Comparison of ENCODE assay signal across 34 cellular contexts in genomic region chr2:45323344-45323743, GRCh38.
"Had no signal": no experiment of that assay in that cellular context is flagged by ENCODE, and none has a peak within 500 bp of the region (broad histone marks: within the 10 kb centered on the region; RNA-seq: fewer than 3 reads in every experiment).

No MANE protein-coding gene starts in this region.

- ATAC-seq: activated CD8-positive, alpha-beta T cell treated with anti-CD3 and anti-CD28 coated beads for 36 hours; activated naive CD8-positive, alpha-beta T cell treated with anti-CD3 and anti-CD28 coated beads, Interleukin-2, amount 50 U/mL, for 24 hours; body of pancreas; gastroesophageal sphincter; T-cell; WTC11 had no signal

- H3K4me3 ChIP-seq: adrenal gland, body of pancreas, esophagus muscularis mucosa, gastroesophageal sphincter had no signal

- H3K9me3 ChIP-seq: adrenal gland, body of pancreas had no signal

- H3K4me3 Mint-ChIP-seq: activated CD8-positive, alpha-beta T cell treated with anti-CD3 and anti-CD28 coated beads for 36 hours; activated naive CD4-positive, alpha-beta T cell treated with anti-CD3 and anti-CD28 coated beads for 36 hours; activated naive CD4-positive, alpha-beta T cell treated with anti-CD3 and anti-CD28 coated beads, Interleukin-2, amount 50 U/mL, for 24 hours; activated naive CD8-positive, alpha-beta T cell treated with anti-CD3 and anti-CD28 coated beads for 36 hours; activated naive CD8-positive, alpha-beta T cell treated with anti-CD3 and anti-CD28 coated beads, Interleukin-2, amount 50 U/mL, for 24 hours; activated T-helper 1 cell treated with anti-CD3 and anti-CD28 coated beads, Interleukin-12 subunit alpha, Interleukin-12 subunit beta, Interleukin-2, Interleukin-4 antibody, amounts not matched to agents 30 ng/mL and 10 ng/mL and 1 ng/mL, durations not matched to agents 14 hours and 24 hours and 36 hours; T-cell; T-helper 1 cell treated with Interleukin-12 subunit alpha and Interleukin-12 subunit beta and Interleukin-4 antibody, amounts not matched to agents 30 μg/mL and 1 μg/mL, for 36 hours; T-helper 2 cell treated with Interferon-gamma antibody and Interleukin-4, amounts not matched to agents 5 μg/mL and 100 μg/mL, for 36 hours; WTC11 had no signal

- H3K36me3 Mint-ChIP-seq: activated naive CD4-positive, alpha-beta T cell treated with anti-CD3 and anti-CD28 coated beads, Interleukin-2, amount 50 U/mL, for 24 hours; activated naive CD8-positive, alpha-beta T cell treated with anti-CD3 and anti-CD28 coated beads for 36 hours; T-cell had no signal

- H3K9me3 Mint-ChIP-seq: activated T-helper 1 cell treated with anti-CD3 and anti-CD28 coated beads, Interleukin-12 subunit alpha, Interleukin-12 subunit beta, Interleukin-2, Interleukin-4 antibody, amounts not matched to agents 30 ng/mL and 10 ng/mL and 1 ng/mL, durations not matched to agents 14 hours and 24 hours and 36 hours; activated T-helper 2 cell treated with anti-CD3 and anti-CD28 coated beads, Interferon-gamma antibody, Interleukin-2, Interleukin-4, amounts not matched to agents 10 μg/mL and 5 μg/mL and 100 μg/mL, durations not matched to agents 14 hours and 24 hours and 36 hours; T-helper 1 cell treated with Interleukin-12 subunit alpha and Interleukin-12 subunit beta and Interleukin-4 antibody, amounts not matched to agents 30 μg/mL and 1 μg/mL, for 36 hours had no signal

- H3K4me1 Mint-ChIP-seq: activated naive CD4-positive, alpha-beta T cell treated with anti-CD3 and anti-CD28 coated beads, Interleukin-2, amount 50 U/mL, for 24 hours; activated naive CD8-positive, alpha-beta T cell treated with anti-CD3 and anti-CD28 coated beads for 36 hours; activated naive CD8-positive, alpha-beta T cell treated with anti-CD3 and anti-CD28 coated beads, Interleukin-2, amount 50 U/mL, for 24 hours; T-cell had no signal

- H3K27me3 ChIP-seq: adrenal gland, body of pancreas, esophagus muscularis mucosa, gastroesophageal sphincter had no signal

- DNase-seq: activated CD4-positive, alpha-beta T cell treated with anti-CD3 and anti-CD28 coated beads for 48 hours; activated CD4-positive, alpha-beta T cell treated with anti-CD3 and anti-CD28 coated beads, Interleukin-2, amount 50 U/mL, for 1 hour; activated CD4-positive, alpha-beta T cell treated with anti-CD3 and anti-CD28 coated beads, Interleukin-2, amount 50 U/mL, for 48 hours; activated CD8-positive, alpha-beta memory T cell treated with anti-CD3 and anti-CD28 coated beads for 24 hours; activated CD8-positive, alpha-beta memory T cell treated with anti-CD3 and anti-CD28 coated beads, Interleukin-2, amount 50 U/mL, for 4 hours; activated CD8-positive, alpha-beta T cell treated with anti-CD3 and anti-CD28 coated beads for 36 hours; activated effector memory CD4-positive, alpha-beta T cell treated with anti-CD3 and anti-CD28 coated beads, Interleukin-2, amount 50 U/mL, for 16 hours; activated naive CD4-positive, alpha-beta T cell treated with anti-CD3 and anti-CD28 coated beads for 36 hours; activated naive CD8-positive, alpha-beta T cell treated with anti-CD3 and anti-CD28 coated beads for 36 hours; activated naive CD8-positive, alpha-beta T cell treated with anti-CD3 and anti-CD28 coated beads, Interleukin-2, amount 50 U/mL, for 24 hours; activated T-cell treated with anti-CD3 and anti-CD28 coated beads, Interleukin-2, amount 50 U/mL, for 1 hour; activated T-cell treated with anti-CD3 and anti-CD28 coated beads, Interleukin-2, amount 50 U/mL, for 48 hours; adrenal gland; amygdala; aorta; body of pancreas; caudate nucleus; cortex of kidney; effector CD8-positive, alpha-beta T cell; erythroblast; foreskin melanocyte; head of caudate nucleus; hippocampal formation; T-cell; T1000 had no signal

- H3K27ac Mint-ChIP-seq: activated CD8-positive, alpha-beta T cell treated with anti-CD3 and anti-CD28 coated beads for 36 hours; activated naive CD4-positive, alpha-beta T cell treated with anti-CD3 and anti-CD28 coated beads for 36 hours; activated naive CD4-positive, alpha-beta T cell treated with anti-CD3 and anti-CD28 coated beads, Interleukin-2, amount 50 U/mL, for 24 hours; activated naive CD8-positive, alpha-beta T cell treated with anti-CD3 and anti-CD28 coated beads for 36 hours; activated naive CD8-positive, alpha-beta T cell treated with anti-CD3 and anti-CD28 coated beads, Interleukin-2, amount 50 U/mL, for 24 hours; activated T-helper 1 cell treated with anti-CD3 and anti-CD28 coated beads, Interleukin-12 subunit alpha, Interleukin-12 subunit beta, Interleukin-2, Interleukin-4 antibody, amounts not matched to agents 30 ng/mL and 10 ng/mL and 1 ng/mL, durations not matched to agents 14 hours and 24 hours and 36 hours; activated T-helper 2 cell treated with anti-CD3 and anti-CD28 coated beads, Interferon-gamma antibody, Interleukin-2, Interleukin-4, amounts not matched to agents 10 μg/mL and 5 μg/mL and 100 μg/mL, durations not matched to agents 14 hours and 24 hours and 36 hours; T-cell; T-helper 1 cell treated with Interleukin-12 subunit alpha and Interleukin-12 subunit beta and Interleukin-4 antibody, amounts not matched to agents 30 μg/mL and 1 μg/mL, for 36 hours; T-helper 2 cell treated with Interferon-gamma antibody and Interleukin-4, amounts not matched to agents 5 μg/mL and 100 μg/mL, for 36 hours; WTC11 had no signal

- H3K36me3 ChIP-seq: adrenal gland, esophagus muscularis mucosa, gastroesophageal sphincter had no signal

- H3K4me1 ChIP-seq: adrenal gland, body of pancreas, esophagus muscularis mucosa, gastroesophageal sphincter had no signal

- H3K27ac ChIP-seq: adrenal gland, body of pancreas, esophagus muscularis mucosa, gastroesophageal sphincter, VCaP had no signal
